ENCODE assay signal across 30 cellular contexts in genomic region chr2:98396745-98397355, GRCh38. TPM values are rescaled to one million over a fixed set of nuclear protein-coding genes. Genes with fewer than 3 reads are reported as not detected.
"Had no signal": no experiment of that assay in that cellular context is flagged by ENCODE, and none has a peak within 500 bp of the region (broad histone marks: within the 10 kb centered on the region; RNA-seq: fewer than 3 reads in every experiment).

No MANE protein-coding gene starts in this region.

- H3K4me3 Mint-ChIP-seq: naive thymus-derived CD4-positive, alpha-beta T cell; natural killer cell; nephron; neural progenitor cell; stimulated activated effector memory CD8-positive, alpha-beta T cell treated with anti-CD3 and anti-CD28 coated beads, Interleukin-12 subunit alpha, Interleukin-12 subunit beta, amount 100 ng/mL, for 72 hours; stimulated activated naive B cell treated with anti-CD40 and anti-IgM and Interleukin-4, amounts not matched to agents 10 μg/mL and 1 μg/mL and 100 μg/mL, for 72 hours; stimulated activated naive CD8-positive, alpha-beta T cell treated with anti-CD3 and anti-CD28 coated beads, Interleukin-15, Interleukin-2, amounts not matched to agents 100 ng/mL and 50 ng/mL, for 24 hours had no signal

- H3K9ac ChIP-seq: neural progenitor cell had no signal

- H2AFZ ChIP-seq: neural progenitor cell had no signal

- H3K36me3 Mint-ChIP-seq: natural killer cell; neural progenitor cell; stimulated activated naive B cell treated with anti-CD40 and anti-IgM and Interleukin-4, amounts not matched to agents 10 μg/mL and 1 μg/mL and 100 μg/mL, for 72 hours had no signal

- H3K4me1 ChIP-seq: neural progenitor cell, pancreas, psoas muscle, right lobe of liver, sigmoid colon, suprapubic skin, thyroid gland, tibial nerve, upper lobe of left lung, uterus had no signal

- DNase-seq: naive thymus-derived CD4-positive, alpha-beta T cell; natural killer cell; occipital lobe; pancreas; psoas muscle; right cardiac atrium; right lobe of liver; sigmoid colon; small intestine; stimulated activated CD4-positive, alpha-beta T cell treated with anti-CD3 and anti-CD28 coated beads, Interleukin-15, amount 100 ng/mL, for 24 hours; stimulated activated CD4-positive, alpha-beta T cell treated with anti-CD3 and anti-CD28 coated beads, Interleukin-2, amount 100 ng/mL, for 24 hours; stimulated activated CD4-positive, alpha-beta T cell treated with anti-CD3 and anti-CD28 coated beads, Interleukin-2, amount 100 ng/mL, for 48 hours; stimulated activated CD4-positive, alpha-beta T cell treated with anti-CD3 and anti-CD28 coated beads, Interleukin-4, amount 100 ng/mL, for 24 hours; stimulated activated naive B cell treated with anti-CD40 and anti-IgM and Interleukin-4, amounts not matched to agents 10 μg/mL and 1 μg/mL and 100 μg/mL, for 72 hours; stimulated activated naive CD4-positive, alpha-beta T cell treated with Interleukin-2 at 50 U/mL for 16 hours; substantia nigra; thyroid gland; trophoblast cell; upper lobe of left lung; uterus had no signal

- H3K4me3 ChIP-seq: neural progenitor cell, pancreas, psoas muscle, right lobe of liver, sigmoid colon, suprapubic skin, thoracic aorta, thyroid gland, tibial nerve, upper lobe of left lung, uterus had no signal

- H3K27me3 ChIP-seq: neural progenitor cell, thyroid gland, tibial nerve, upper lobe of left lung, uterus had no signal

- H3K9me3 Mint-ChIP-seq: natural killer cell; nephron; neural progenitor cell; stimulated activated effector memory CD8-positive, alpha-beta T cell treated with anti-CD3 and anti-CD28 coated beads, Interleukin-12 subunit alpha, Interleukin-12 subunit beta, amount 100 ng/mL, for 72 hours; stimulated activated naive B cell treated with anti-CD40 and anti-IgM and Interleukin-4, amounts not matched to agents 10 μg/mL and 1 μg/mL and 100 μg/mL, for 72 hours; stimulated activated naive CD8-positive, alpha-beta T cell treated with anti-CD3 and anti-CD28 coated beads, Interleukin-15, Interleukin-2, amounts not matched to agents 100 ng/mL and 50 ng/mL, for 24 hours had no signal

- H3K36me3 ChIP-seq: neural progenitor cell, pancreas, right lobe of liver, sigmoid colon, suprapubic skin, thoracic aorta, thyroid gland, tibial nerve, upper lobe of left lung, uterus had no signal

- H3K4me2 ChIP-seq: neural progenitor cell had no signal

- H3K9me3 ChIP-seq: pancreas, psoas muscle, right lobe of liver, sigmoid colon, suprapubic skin, thoracic aorta, thyroid gland, tibial nerve, upper lobe of left lung, uterus had no signal

- FAIRE-seq: pancreas, small intestine had no signal

- H3K27ac Mint-ChIP-seq: naive thymus-derived CD4-positive, alpha-beta T cell; natural killer cell; nephron; neural progenitor cell; progenitor cell of endocrine pancreas; stimulated activated effector memory CD8-positive, alpha-beta T cell treated with anti-CD3 and anti-CD28 coated beads, Interleukin-12 subunit alpha, Interleukin-12 subunit beta, amount 100 ng/mL, for 72 hours; stimulated activated naive B cell treated with anti-CD40 and anti-IgM and Interleukin-4, amounts not matched to agents 10 μg/mL and 1 μg/mL and 100 μg/mL, for 72 hours; stimulated activated naive CD8-positive, alpha-beta T cell treated with anti-CD3 and anti-CD28 coated beads, Interleukin-15, Interleukin-2, amounts not matched to agents 100 ng/mL and 50 ng/mL, for 24 hours had no signal

- H3K27ac ChIP-seq: neural progenitor cell, pancreas, psoas muscle, right lobe of liver, sigmoid colon, suprapubic skin, thoracic aorta, thyroid gland, tibial nerve, upper lobe of left lung, uterus had no signal

- H3K4me1 Mint-ChIP-seq: naive thymus-derived CD4-positive, alpha-beta T cell; natural killer cell; nephron; neural progenitor cell; stimulated activated naive B cell treated with anti-CD40 and anti-IgM and Interleukin-4, amounts not matched to agents 10 μg/mL and 1 μg/mL and 100 μg/mL, for 72 hours had no signal

RNA-seq across cellular contexts. Expression of gene CNGA3, which starts 50.6 kb away (rescaled TPM):
- total RNA-seq: naive thymus-derived CD4-positive, alpha-beta T cell; natural killer cell; psoas muscle; renal cortical epithelial cell; right cardiac atrium; right lobe of liver; suprapubic skin; thoracic aorta; ureter; uterus had no signal
- polyA plus RNA-seq: naive thymus-derived CD4-positive, alpha-beta T cell; right cardiac atrium had no signal
